Comparison of ENCODE assay signal across 22 cellular contexts in the genomic region with DNA sequence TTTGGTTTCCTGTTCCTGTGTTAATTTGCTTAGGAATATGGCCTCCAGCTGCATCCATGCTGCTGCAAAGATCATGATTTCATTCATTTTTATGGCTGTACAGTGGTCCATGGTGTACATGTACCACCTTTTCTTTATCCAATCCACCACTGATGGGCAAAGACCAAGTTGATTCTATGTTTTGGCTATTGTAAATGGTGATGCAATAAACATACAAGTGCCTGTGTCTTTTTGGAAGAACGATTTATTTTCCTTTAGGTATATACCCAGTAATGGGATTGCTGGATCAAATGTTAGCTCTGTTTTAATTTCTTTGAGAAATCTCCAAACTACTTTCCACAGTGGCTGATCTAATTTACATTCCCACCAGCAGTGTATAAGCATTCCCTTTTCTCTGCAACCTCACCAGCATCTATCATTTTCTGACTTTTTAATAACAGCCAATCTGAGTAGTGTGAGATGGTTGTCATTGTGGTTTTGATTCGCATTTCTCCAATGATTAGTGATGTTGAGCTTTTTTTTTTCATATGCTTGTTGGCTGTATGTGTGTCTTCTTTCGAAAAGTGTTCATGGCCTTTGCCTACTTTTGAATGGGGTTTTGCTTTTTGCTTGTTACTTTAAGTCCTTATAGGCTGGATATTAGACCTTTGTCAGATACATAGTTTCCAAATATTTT.
"Had no signal": no experiment of that assay in that cellular context is flagged by ENCODE, and none has a peak within 500 bp of the region (broad histone marks: within the 10 kb centered on the region; RNA-seq: fewer than 3 reads in every experiment).

No MANE protein-coding gene starts in this region.

- H3K36me3 ChIP-seq: pancreas had no signal

- H3K4me1 ChIP-seq: pancreas had no signal

- H3K27me3 ChIP-seq: heart left ventricle, pancreas had no signal

- DNase-seq: dermis blood vessel endothelial cell; effector CD4-positive, alpha-beta T cell; endodermal cell; erythroblast; heart left ventricle; hippocampal formation; left colon; left ventricle myocardium superior; mesenchymal stem cell; midbrain; occipital lobe; pancreas; right cardiac atrium; stimulated activated CD4-positive, alpha-beta T cell treated with anti-CD3 and anti-CD28 coated beads, Interleukin-2, amount 100 ng/mL, for 48 hours; stimulated activated naive CD4-positive, alpha-beta T cell treated with Interleukin-2 at 50 U/mL for 16 hours; trophoblast cell had no signal

- ATAC-seq: heart left ventricle, left colon, left ventricle myocardium superior, pancreas, right cardiac atrium had no signal

- H3K27ac ChIP-seq: heart left ventricle, pancreas had no signal

- FAIRE-seq: endothelial cell of umbilical vein, frontal cortex, pancreas had no signal

- H3K4me3 ChIP-seq: heart left ventricle, lung, pancreas, smooth muscle cell had no signal

- H3K27ac Mint-ChIP-seq: endodermal cell, nephron, progenitor cell of endocrine pancreas had no signal

- H3K27me3 Mint-ChIP-seq: progenitor cell of endocrine pancreas had no signal

- H3K4me3 Mint-ChIP-seq: endodermal cell, nephron had no signal

- H3K4me2 ChIP-seq: smooth muscle cell had no signal

- H3K9me3 ChIP-seq: pancreas had no signal

- H3K4me1 Mint-ChIP-seq: endodermal cell, nephron had no signal
